ENCODE assay signal across 29 cellular contexts in genomic region chr6:138334000-138334399, GRCh38. TPM values are rescaled to one million over a fixed set of nuclear protein-coding genes. Genes with fewer than 3 reads are reported as not detected.
"Had no signal": no experiment of that assay in that cellular context is flagged by ENCODE, and none has a peak within 500 bp of the region (broad histone marks: within the 10 kb centered on the region; RNA-seq: fewer than 3 reads in every experiment).

No MANE protein-coding gene starts in this region.

- H3K27ac Mint-ChIP-seq: dendritic cell treated with granulocyte-macrophage colony-stimulating factor and Interleukin-4, amounts not matched to agents 40 ng/mL and 50 ng/mL, for 4 days; naive thymus-derived CD4-positive, alpha-beta T cell; stimulated activated memory B cell treated with anti-CD40 and anti-IgM and Interleukin-4, amounts not matched to agents 10 μg/mL and 1 μg/mL and 100 μg/mL, for 72 hours; stimulated activated naive CD8-positive, alpha-beta T cell treated with anti-CD3 and anti-CD28 coated beads, Interleukin-15, Interleukin-2, amounts not matched to agents 100 ng/mL and 50 ng/mL, for 24 hours had no signal

- H2AFZ ChIP-seq: hepatocyte had no signal

- ATAC-seq: gastroesophageal sphincter; left colon; naive thymus-derived CD4-positive, alpha-beta T cell; pancreas; right lobe of liver; stimulated activated memory B cell treated with anti-CD40 and anti-IgM and Interleukin-4, amounts not matched to agents 10 μg/mL and 1 μg/mL and 100 μg/mL, for 72 hours had no signal

- H3K27ac ChIP-seq: esophagus squamous epithelium, gastroesophageal sphincter, hepatocyte, pancreas, right lobe of liver, spleen, tibial artery, upper lobe of left lung, uterus had no signal

- H3K27me3 Mint-ChIP-seq: progenitor cell of endocrine pancreas had no signal

- H3K36me3 Mint-ChIP-seq: naive thymus-derived CD4-positive, alpha-beta T cell; stimulated activated memory B cell treated with anti-CD40 and anti-IgM and Interleukin-4, amounts not matched to agents 10 μg/mL and 1 μg/mL and 100 μg/mL, for 72 hours had no signal

- H3K4me3 ChIP-seq: esophagus squamous epithelium, gastroesophageal sphincter, hepatocyte, pancreas, right lobe of liver, spleen, tibial artery, upper lobe of left lung, uterus had no signal

- H3K4me1 ChIP-seq: esophagus squamous epithelium, gastroesophageal sphincter, pancreas, right lobe of liver, spleen, tibial artery, upper lobe of left lung, uterus had no signal

- H3K9me3 ChIP-seq: esophagus squamous epithelium, gastroesophageal sphincter, pancreas, right lobe of liver, spleen, tibial artery, upper lobe of left lung, uterus had no signal

- H3K79me2 ChIP-seq: hepatocyte had no signal

- DNase-seq: esophagus squamous epithelium; foreskin fibroblast; glutamatergic neuron; left colon; mammary epithelial cell; naive thymus-derived CD4-positive, alpha-beta T cell; occipital lobe; pancreas; right lobe of liver; spleen; stimulated activated CD4-positive, alpha-beta T cell treated with anti-CD3 and anti-CD28 coated beads, Interleukin-15, amount 100 ng/mL, for 24 hours; stimulated activated CD4-positive, alpha-beta T cell treated with anti-CD3 and anti-CD28 coated beads, Interleukin-1b, Interleukin-23, amount 100 ng/mL, for 48 hours; stimulated activated CD4-positive, alpha-beta T cell treated with anti-CD3 and anti-CD28 coated beads, Interleukin-4, amount 100 ng/mL, for 24 hours; tibial artery; upper lobe of left lung; uterus had no signal

- H3K27me3 ChIP-seq: esophagus squamous epithelium, gastroesophageal sphincter, hepatocyte, pancreas, right lobe of liver, spleen, tibial artery, upper lobe of left lung, uterus had no signal

- H3K36me3 ChIP-seq: esophagus squamous epithelium, right lobe of liver, uterus had no signal

- H3K9me3 Mint-ChIP-seq: dendritic cell treated with granulocyte-macrophage colony-stimulating factor and Interleukin-4, amounts not matched to agents 40 ng/mL and 50 ng/mL, for 4 days; naive thymus-derived CD4-positive, alpha-beta T cell; neural crest cell; stimulated activated memory B cell treated with anti-CD40 and anti-IgM and Interleukin-4, amounts not matched to agents 10 μg/mL and 1 μg/mL and 100 μg/mL, for 72 hours; stimulated activated naive CD8-positive, alpha-beta T cell treated with anti-CD3 and anti-CD28 coated beads, Interleukin-15, Interleukin-2, amounts not matched to agents 100 ng/mL and 50 ng/mL, for 24 hours had no signal

- H3K4me2 ChIP-seq: hepatocyte had no signal

- H3K4me3 Mint-ChIP-seq: dendritic cell treated with granulocyte-macrophage colony-stimulating factor and Interleukin-4, amounts not matched to agents 40 ng/mL and 50 ng/mL, for 4 days; naive thymus-derived CD4-positive, alpha-beta T cell; neural crest cell; stimulated activated memory B cell treated with anti-CD40 and anti-IgM and Interleukin-4, amounts not matched to agents 10 μg/mL and 1 μg/mL and 100 μg/mL, for 72 hours; stimulated activated naive CD8-positive, alpha-beta T cell treated with anti-CD3 and anti-CD28 coated beads, Interleukin-15, Interleukin-2, amounts not matched to agents 100 ng/mL and 50 ng/mL, for 24 hours had no signal

- H3K4me1 Mint-ChIP-seq: naive thymus-derived CD4-positive, alpha-beta T cell; neural crest cell; stimulated activated memory B cell treated with anti-CD40 and anti-IgM and Interleukin-4, amounts not matched to agents 10 μg/mL and 1 μg/mL and 100 μg/mL, for 72 hours had no signal

RNA-seq across cellular contexts. Expression of gene SMIM28, which starts 43.7 kb away (rescaled TPM):
- total RNA-seq: epithelial cell of proximal tubule; esophagus squamous epithelium; hepatocyte; kidney epithelial cell; lower leg skin; mammary epithelial cell; mesenteric fat pad; mononuclear cell; naive thymus-derived CD4-positive, alpha-beta T cell; neural crest cell; occipital lobe; pancreas; progenitor cell of endocrine pancreas; right lobe of liver; spleen; temporal lobe; upper lobe of left lung; uterus had no signal
- polyA plus RNA-seq: hepatocyte; mammary epithelial cell; naive thymus-derived CD4-positive, alpha-beta T cell; pancreas; spleen had no signal
